ENCODE assay signal across 19 cellular contexts in the genomic region with DNA sequence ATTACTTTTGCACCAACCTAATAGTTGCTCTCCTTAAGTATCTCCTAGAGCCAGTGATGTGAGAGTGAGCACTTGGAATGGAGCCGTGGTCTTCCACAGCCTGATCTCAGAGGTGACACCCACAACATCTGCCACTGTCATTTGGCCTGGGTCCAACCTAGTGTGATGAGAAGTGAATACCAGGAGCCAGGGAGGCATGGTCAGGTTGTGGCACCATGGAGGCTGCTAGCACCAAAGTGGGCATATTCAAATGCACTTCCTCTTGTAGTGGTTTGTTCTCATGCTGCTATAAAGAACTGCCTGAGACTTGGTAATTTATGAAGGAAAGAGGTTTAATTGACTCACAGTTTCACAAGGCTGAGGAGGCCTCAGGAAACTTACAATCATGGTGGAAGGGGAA.
"Had no signal": no experiment of that assay in that cellular context is flagged by ENCODE, and none has a peak within 500 bp of the region (broad histone marks: within the 10 kb centered on the region; RNA-seq: fewer than 3 reads in every experiment).

No MANE protein-coding gene starts in this region.

- H3K4me3 Mint-ChIP-seq: activated CD4-positive, alpha-beta memory T cell treated with anti-CD3 and anti-CD28 coated beads for 36 hours; brain; effector memory CD8-positive, alpha-beta T cell; memory B cell; nephron progenitor cell; stimulated activated naive B cell treated with anti-CD40 and anti-IgM and Interleukin-4, amounts not matched to agents 10 μg/mL and 1 μg/mL and 100 μg/mL, for 72 hours; type B pancreatic cell had no signal

- ATAC-seq: effector memory CD8-positive, alpha-beta T cell; gastrocnemius medialis; sciatic nerve; stimulated activated naive B cell treated with anti-CD40 and anti-IgM and Interleukin-4, amounts not matched to agents 10 μg/mL and 1 μg/mL and 100 μg/mL, for 72 hours had no signal

- H3K27ac Mint-ChIP-seq: activated CD4-positive, alpha-beta memory T cell treated with anti-CD3 and anti-CD28 coated beads for 36 hours; brain; memory B cell; nephron progenitor cell; stimulated activated naive B cell treated with anti-CD40 and anti-IgM and Interleukin-4, amounts not matched to agents 10 μg/mL and 1 μg/mL and 100 μg/mL, for 72 hours; type B pancreatic cell had no signal

- H3K9me3 Mint-ChIP-seq: effector memory CD8-positive, alpha-beta T cell had no signal

- H3K4me1 Mint-ChIP-seq: brain, memory B cell, nephron progenitor cell had no signal

- H3K36me3 Mint-ChIP-seq: activated CD4-positive, alpha-beta memory T cell treated with anti-CD3 and anti-CD28 coated beads for 36 hours; brain; type B pancreatic cell had no signal

- DNase-seq: activated CD4-positive, alpha-beta memory T cell treated with anti-CD3 and anti-CD28 coated beads for 36 hours; activated CD4-positive, alpha-beta T cell treated with anti-CD3 and anti-CD28 coated beads for 48 hours; activated gamma-delta T cell; activated naive CD4-positive, alpha-beta T cell treated with anti-CD3 and anti-CD28 coated beads, Interleukin-2, amount 50 U/mL, for 16 hours; activated T-cell treated with anti-CD3 and anti-CD28 coated beads for 4 hours; caudate nucleus; effector memory CD8-positive, alpha-beta T cell; esophagus squamous epithelium; gastrocnemius medialis; hippocampal formation; nephron progenitor cell; stimulated activated CD4-positive, alpha-beta T cell treated with anti-CD3 and anti-CD28 coated beads, Interleukin-15, amount 100 ng/mL, for 24 hours; stimulated activated CD8-positive, alpha-beta memory T cell treated with anti-CD3 and anti-CD28 coated beads, Interleukin-4, amount 100 ng/mL, for 48 hours; stimulated activated naive B cell treated with anti-CD40 and anti-IgM and Interleukin-4, amounts not matched to agents 10 μg/mL and 1 μg/mL and 100 μg/mL, for 72 hours; testis had no signal
